9 cellular contexts compared by ENCODE assay signal in genomic region chr2:64876137-64876647, GRCh38.
DNase-seq lines count a peak whose midpoint lies in the region; ATAC-seq and TF ChIP-seq lines count a peak whose summit lies in the region.
"Had no signal": no experiment of that assay in that cellular context is flagged by ENCODE, and none has a peak within 500 bp of the region (broad histone marks: within the 10 kb centered on the region; RNA-seq: fewer than 3 reads in every experiment).

No MANE protein-coding gene starts in this region.

- no peak for TF ChIP-seq CTCF in SK-N-SH (IDR thresholded peaks at IDR 0.05)

- no peak for TF ChIP-seq RAD21 in SK-N-SH (IDR thresholded peaks at IDR 0.05; ENCODE audit: low read length)

- H3K9me2 ChIP-seq in SK-N-SH, result no peaks in the 10 kb centered on the region

- no peak overlapping the region; the same call in 1 of the 2 replicates for H3K9ac ChIP-seq in SK-N-SH

- DNase-seq in HCEC 1CT, result peak; percentile 76
- no peak for DNase-seq in SK-N-SH
- DNase-seq in glomerular visceral epithelial cell (ENCODE audit: extremely low spot score), result peak; percentile 71
- no peak for DNase-seq in sciatic nerve (ENCODE audit: low spot score)
- no peak for DNase-seq in epidermal melanocyte (ENCODE audit: insufficient read length, low spot score)
- DNase-seq: NCI-H774 had no signal

- POLR2A ChIA-PET in SK-N-SH (lab: Yijun Ruan, JAX), result no interaction called here

- H4K20me1 ChIP-seq in SK-N-SH (ENCODE audit: insufficient read depth), result no peaks in the 10 kb centered on the region

- peaks cover 6 to 11% of the 10 kb centered on the region in 2 experiments; a peak in 2 of 4 replicates for H3K4me1 ChIP-seq in SK-N-SH (ENCODE audit: control insufficient read depth in 1 of 2, insufficient read depth in 2 of 2, low read depth in 1 of 2, low read length in 1 of 2)

- H2AFZ ChIP-seq in SK-N-SH (ENCODE audit: low read depth), result peak overlapping the region; percentile 88

- peak overlapping the region; percentile 69 for H3K4me2 ChIP-seq in SK-N-SH

- no peak for TF ChIP-seq EP300 in SK-N-SH (IDR thresholded peaks at IDR 0.05; ENCODE audit: borderline replicate concordance in 1 of 2, low read depth in 1 of 2, low read length in 1 of 2)

- 37% methylated on average over 3 of the region's 3 CpGs for WGBS in SK-N-SH (ENCODE audit: low lambda C conversion rate)

- H3K4me3 ChIP-seq in SK-N-SH (ENCODE audit: low read depth in 2 of 2, low read length in 1 of 2), result no peak overlapping the region

- no peaks in the 10 kb centered on the region for H3K36me3 ChIP-seq in SK-N-SH (replicated peaks in 1 of 2; ENCODE audit: control insufficient read depth in 1 of 2, insufficient read depth in 2 of 2, low read length in 1 of 2)

- peaks cover 32% of the 10 kb centered on the region for H3F3A ChIP-seq in SK-N-SH (replicated peaks; ENCODE audit: insufficient read depth)

- H3K27me3 ChIP-seq in SK-N-SH (ENCODE audit: insufficient read depth), result no peaks in the 10 kb centered on the region

- ATAC-seq in sciatic nerve (peak; percentile 39), HG02588 (IDR thresholded peaks at IDR 0.05; ENCODE audit: unreplicated experiment) (no peak), GM21526 (IDR thresholded peaks at IDR 0.05; ENCODE audit: low FRiP score, unreplicated experiment) (no peak), HG03025 (IDR thresholded peaks at IDR 0.05; ENCODE audit: low FRiP score, unreplicated experiment) (no peak)

- H3K27ac ChIP-seq in SK-N-SH (ENCODE audit: low read depth in 2 of 2, low read length in 1 of 2), result peak overlapping the region in 1 of 2 experiments; percentile 40; a peak in 2 of 4 replicates

- intact Hi-C loops in sciatic nerve (cut with DNase I), result no loop called here

- CTCF ChIA-PET in SK-N-SH (lab: Yijun Ruan, JAX), result interaction anchor here (1.2 kb wide), 1 partner anchor 231 kb away, joined by 4 read pairs; no protein-coding TSS in a partner anchor

- H3K9me3 ChIP-seq in SK-N-SH, result no peaks in the 10 kb centered on the region

- no peaks in the 10 kb centered on the region for H3K79me2 ChIP-seq in SK-N-SH (ENCODE audit: insufficient read depth)

TF ChIP-seq in SK-N-SH, 30 proteins besides CTCF, POLR2A, EP300 and RAD21:
- TF ChIP-seq TAF1 (IDR thresholded peaks at IDR 0.05; ENCODE audit: borderline replicate concordance, low read depth, low read length) (no peak), JUND (IDR thresholded peaks at IDR 0.05) (no peak), NFIC (IDR thresholded peaks at IDR 0.05; ENCODE audit: borderline replicate concordance) (no peak), FOSL2 (IDR thresholded peaks at IDR 0.05; ENCODE audit: borderline replicate concordance, low read depth) (no peak; the same call in 1 of the 2 replicates), GABPA (IDR thresholded peaks at IDR 0.05; ENCODE audit: low read depth) (no peak)
- TF ChIP-seq, protein P1, sequence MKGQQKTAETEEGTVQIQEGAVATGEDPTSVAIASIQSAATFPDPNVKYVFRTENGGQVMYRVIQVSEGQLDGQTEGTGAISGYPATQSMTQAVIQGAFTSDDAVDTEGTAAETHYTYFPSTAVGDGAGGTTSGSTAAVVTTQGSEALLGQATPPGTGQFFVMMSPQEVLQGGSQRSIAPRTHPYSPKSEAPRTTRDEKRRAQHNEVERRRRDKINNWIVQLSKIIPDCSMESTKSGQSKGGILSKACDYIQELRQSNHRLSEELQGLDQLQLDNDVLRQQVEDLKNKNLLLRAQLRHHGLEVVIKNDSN (IDR thresholded peaks at IDR 0.05; ENCODE audit: borderline replicate concordance, low read depth), result no peak
- TF ChIP-seq, protein P2, sequence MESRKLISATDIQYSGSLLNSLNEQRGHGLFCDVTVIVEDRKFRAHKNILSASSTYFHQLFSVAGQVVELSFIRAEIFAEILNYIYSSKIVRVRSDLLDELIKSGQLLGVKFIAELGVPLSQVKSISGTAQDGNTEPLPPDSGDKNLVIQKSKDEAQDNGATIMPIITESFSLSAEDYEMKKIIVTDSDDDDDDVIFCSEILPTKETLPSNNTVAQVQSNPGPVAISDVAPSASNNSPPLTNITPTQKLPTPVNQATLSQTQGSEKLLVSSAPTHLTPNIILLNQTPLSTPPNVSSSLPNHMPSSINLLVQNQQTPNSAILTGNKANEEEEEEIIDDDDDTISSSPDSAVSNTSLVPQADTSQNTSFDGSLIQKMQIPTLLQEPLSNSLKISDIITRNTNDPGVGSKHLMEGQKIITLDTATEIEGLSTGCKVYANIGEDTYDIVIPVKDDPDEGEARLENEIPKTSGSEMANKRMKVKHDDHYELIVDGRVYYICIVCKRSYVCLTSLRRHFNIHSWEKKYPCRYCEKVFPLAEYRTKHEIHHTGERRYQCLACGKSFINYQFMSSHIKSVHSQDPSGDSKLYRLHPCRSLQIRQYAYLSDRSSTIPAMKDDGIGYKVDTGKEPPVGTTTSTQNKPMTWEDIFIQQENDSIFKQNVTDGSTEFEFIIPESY (IDR thresholded peaks at IDR 0.05; ENCODE audit: borderline replicate concordance, low read depth), result no peak

Comparison
In these comparisons a context has a peak if more than half of its experiments do, and no peak if none do; other contexts are left out.
1. DNase-seq: peak in HCEC 1CT (single experiment) and glomerular visceral epithelial cell (single experiment); none in SK-N-SH (single experiment), sciatic nerve (single experiment) and epidermal melanocyte (single experiment).